ENCODE assay signal across 27 cellular contexts in the genomic region with DNA sequence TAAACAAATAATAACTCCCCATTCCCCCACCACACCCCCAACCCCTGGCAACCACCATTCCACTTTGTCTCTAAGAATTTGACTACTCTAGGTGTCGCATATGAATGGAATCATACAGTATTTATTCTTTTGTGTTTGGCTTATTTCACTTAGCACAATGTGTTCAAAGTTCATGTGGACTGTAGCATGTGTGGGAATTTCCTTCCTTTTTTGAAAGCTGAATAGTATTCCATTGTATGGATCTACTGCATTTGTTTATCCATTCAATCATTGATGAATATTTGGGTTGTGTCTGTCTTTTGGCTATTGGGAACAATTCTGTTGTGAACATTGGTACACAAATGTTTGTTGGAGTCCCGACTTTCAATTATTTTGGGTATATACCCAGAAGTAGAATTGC. TPM values are rescaled to one million over a fixed set of nuclear protein-coding genes. Genes with fewer than 3 reads are reported as not detected.
"Had no signal": no experiment of that assay in that cellular context is flagged by ENCODE, and none has a peak within 500 bp of the region (broad histone marks: within the 10 kb centered on the region; RNA-seq: fewer than 3 reads in every experiment).

No MANE protein-coding gene starts in this region.

- DNase-seq: activated CD4-positive, alpha-beta memory T cell treated with anti-CD3 and anti-CD28 coated beads, Interleukin-2, amount 10 ng/mL, durations not matched to agents 7 days and 5 days; activated CD4-positive, alpha-beta T cell treated with anti-CD3 and anti-CD28 coated beads for 1 hour; activated CD4-positive, alpha-beta T cell treated with anti-CD3 and anti-CD28 coated beads, Interleukin-2, amount 10 ng/mL, durations not matched to agents 24 days and 14 days; activated naive CD4-positive, alpha-beta T cell; activated T-cell treated with anti-CD3 and anti-CD28 coated beads for 4 hours; activated T-cell treated with anti-CD3 and anti-CD28 coated beads, Interleukin-2, amount 50 U/mL, for 48 hours; amygdala; MG63; NCI-H1105; NCI-H1436; NCI-H1694 treated with DMSO at 0.1 percent for 48 hours; NCI-H2029 treated with DMSO at 0.1 percent for 48 hours; NCI-H345; NCI-H510A; NCI-H69; NK-92 treated with Interleukin-12 subunit alpha and Interleukin-12 subunit beta, amount 100 ng/mL, for 24 hours; OCI-M1; SHP77 treated with DMSO at 0.1 percent for 48 hours had no signal

- ATAC-seq: WTC11 had no signal

- H3K36me3 ChIP-seq: MG63 had no signal

- H3K27me3 Mint-ChIP-seq: activated CD4-positive, alpha-beta memory T cell treated with anti-CD3 and anti-CD28 coated beads, Interleukin-2, amount 10 ng/mL, durations not matched to agents 7 days and 5 days; activated naive CD8-positive, alpha-beta T cell; central memory CD8-positive, alpha-beta T cell had no signal

- FAIRE-seq: astrocyte, RCC 7860 had no signal

- H3K36me3 Mint-ChIP-seq: brain had no signal

- H3K4me3 Mint-ChIP-seq: activated CD4-positive, alpha-beta memory T cell treated with anti-CD3 and anti-CD28 coated beads, Interleukin-2, amount 10 ng/mL, durations not matched to agents 7 days and 5 days; activated CD4-positive, alpha-beta T cell treated with anti-CD3 and anti-CD28 coated beads, Interleukin-2, amount 10 ng/mL, durations not matched to agents 24 days and 14 days; activated naive CD8-positive, alpha-beta T cell; central memory CD8-positive, alpha-beta T cell; T-helper 1 cell treated with Interleukin-12 subunit alpha and Interleukin-12 subunit beta and Interleukin-4 antibody, amounts not matched to agents 30 μg/mL and 1 μg/mL, for 36 hours; WTC11 had no signal

- H3K27me3 ChIP-seq: MG63 had no signal

- H3K27ac Mint-ChIP-seq: activated CD4-positive, alpha-beta memory T cell treated with anti-CD3 and anti-CD28 coated beads, Interleukin-2, amount 10 ng/mL, durations not matched to agents 7 days and 5 days; activated CD4-positive, alpha-beta T cell treated with anti-CD3 and anti-CD28 coated beads, Interleukin-2, amount 10 ng/mL, durations not matched to agents 24 days and 14 days; activated naive CD8-positive, alpha-beta T cell; brain; T-helper 1 cell treated with Interleukin-12 subunit alpha and Interleukin-12 subunit beta and Interleukin-4 antibody, amounts not matched to agents 30 μg/mL and 1 μg/mL, for 36 hours; WTC11 had no signal

- H3K4me3 ChIP-seq: MG63 had no signal

- H3K9me3 Mint-ChIP-seq: activated CD4-positive, alpha-beta memory T cell treated with anti-CD3 and anti-CD28 coated beads, Interleukin-2, amount 10 ng/mL, durations not matched to agents 7 days and 5 days; central memory CD8-positive, alpha-beta T cell; T-helper 1 cell treated with Interleukin-12 subunit alpha and Interleukin-12 subunit beta and Interleukin-4 antibody, amounts not matched to agents 30 μg/mL and 1 μg/mL, for 36 hours had no signal

- H3K9me3 ChIP-seq: MG63 had no signal

RNA-seq across cellular contexts. Expression of gene CHAD, which starts 45.9 kb away (rescaled TPM):
- total RNA-seq: activated CD4-positive, alpha-beta memory T cell treated with anti-CD3 and anti-CD28 coated beads, Interleukin-2, amount 10 ng/mL, durations not matched to agents 7 days and 5 days; activated CD4-positive, alpha-beta T cell treated with anti-CD3 and anti-CD28 coated beads, Interleukin-2, amount 10 ng/mL, durations not matched to agents 24 days and 14 days; activated CD8-positive, alpha-beta memory T cell treated with anti-CD3 and anti-CD28 coated beads for 36 hours; astrocyte; SK-MEL-5 had no signal
